Comparison of ENCODE assay signal across 8 cellular contexts in genomic region chr19:9620842-9621155, GRCh38.
DNase-seq lines count a peak whose midpoint lies in the region; ATAC-seq and TF ChIP-seq lines count a peak whose summit lies in the region.

No MANE protein-coding gene starts in this region.

- H3K4me1 ChIP-seq in mucosa of rectum (ENCODE audit: control insufficient read depth in 2 of 2, insufficient read depth in 2 of 2, low read length in 2 of 2), result peaks cover 9 to 12% of the 10 kb centered on the region in 2 donors

- ATAC-seq in HG03442 (IDR thresholded peaks at IDR 0.05; ENCODE audit: unreplicated experiment) (peak; percentile 28), GM18517 (IDR thresholded peaks at IDR 0.05; ENCODE audit: unreplicated experiment) (no peak)
- ATAC-seq in central memory CD8-positive, alpha-beta T cell (replicated peaks; ENCODE audit: extremely low read depth, poor library complexity, severe bottlenecking), result no peak

- H3K4me3 ChIP-seq in AG04449 (ENCODE audit: low read depth, low read length) (peak overlapping the region; percentile 99), mucosa of rectum (ENCODE audit: low read length in 2 of 2) (peak overlapping the region; percentile 87 to 95)

- DNase-seq in AG04449 (ENCODE audit: low read depth, low spot score), result no peak
- no peak for DNase-seq in central memory CD8-positive, alpha-beta T cell (ENCODE audit: low spot score in 2 of 2)
- no peak for DNase-seq in NCI-H1436 treated with DMSO at 0.1 percent for 48 hours (lab: John Stamatoyannopoulos, UW)
- DNase-seq in EL, result no peak
- no peak for DNase-seq in NCI-H748 treated with DMSO at 0.1 percent for 48 hours (lab: John Stamatoyannopoulos, UW)

- TF ChIP-seq CTCF in AG04449 (IDR thresholded peaks at IDR 0.05; ENCODE audit: insufficient read depth, low read length, missing control alignments), result no peak

- CTCF ChIA-PET in AG04449 (lab: Yijun Ruan, JAX), result interaction anchor here (1.1 to 3.7 kb wide), 2 partner anchors 170 to 175 kb away, joined by 5 to 16 read pairs; no protein-coding TSS in a partner anchor

- no peaks in the 10 kb centered on the region for H3K27me3 Mint-ChIP-seq in central memory CD8-positive, alpha-beta T cell

- H3K9me3 Mint-ChIP-seq in central memory CD8-positive, alpha-beta T cell, result no peaks in the 10 kb centered on the region

- no peaks in the 10 kb centered on the region for H3K27me3 ChIP-seq in mucosa of rectum (ENCODE audit: control insufficient read depth in 2 of 2, insufficient read depth in 2 of 2, low read length in 2 of 2)

- peaks cover 41% of the 10 kb centered on the region for H3K36me3 Mint-ChIP-seq in central memory CD8-positive, alpha-beta T cell (ENCODE audit: insufficient read depth)

- H3K27ac ChIP-seq in mucosa of rectum (ENCODE audit: low read depth in 2 of 2, low read length in 2 of 2), result peak overlapping the region; percentile 90 to 97

- H3K4me3 Mint-ChIP-seq in central memory CD8-positive, alpha-beta T cell, result peak overlapping the region; percentile 98

- H3K27ac Mint-ChIP-seq in central memory CD8-positive, alpha-beta T cell (ENCODE audit: low read depth), result peak overlapping the region; percentile 99

- H3K9me3 ChIP-seq in mucosa of rectum (ENCODE audit: control insufficient read depth in 2 of 2, low read length in 2 of 2), result no peaks in the 10 kb centered on the region

- POLR2A ChIA-PET in AG04449 (lab: Yijun Ruan, JAX), result no interaction called here

- peaks cover 29% of the 10 kb centered on the region for H3K4me1 Mint-ChIP-seq in central memory CD8-positive, alpha-beta T cell

- peaks cover 19 to 27% of the 10 kb centered on the region in 2 donors for H3K36me3 ChIP-seq in mucosa of rectum (ENCODE audit: control insufficient read depth in 2 of 2, insufficient read depth in 2 of 2, low read length in 2 of 2)

- H3K9ac ChIP-seq in mucosa of rectum (ENCODE audit: low read depth in 1 of 2, low read length in 2 of 2), result peak overlapping the region; percentile 74 to 95
